In genomic region chrX:106698693-106699092, GRCh38 we compare ENCODE assay signal across 20 cellular contexts. TPM values are rescaled to one million over a fixed set of nuclear protein-coding genes. Genes with fewer than 3 reads are reported as not detected.
DNase-seq lines count a peak whose midpoint lies in the region; ATAC-seq and TF ChIP-seq lines count a peak whose summit lies in the region.
"Had no signal": no experiment of that assay in that cellular context is flagged by ENCODE, and none has a peak within 500 bp of the region (broad histone marks: within the 10 kb centered on the region; RNA-seq: fewer than 3 reads in every experiment).

No MANE protein-coding gene starts in this region.

- no peak for TF ChIP-seq CTCF in epithelial cell of esophagus (IDR thresholded peaks at IDR 0.05; ENCODE audit: insufficient read depth, low read depth, low read length, missing control alignments)
- TF ChIP-seq CTCF in osteoblast (IDR thresholded peaks at IDR 0.05; ENCODE audit: extremely low read depth, low read depth, low read length): no peak
- TF ChIP-seq CTCF in GM10248 (IDR thresholded peaks at IDR 0.05; ENCODE audit: control extremely low read depth, extremely low read depth, low read depth, missing control alignments): no peak

- peaks cover 3% of the 10 kb centered on the region for H3K4me1 ChIP-seq in osteoblast (ENCODE audit: insufficient read depth, low read length)
- H3K4me1 ChIP-seq: gastrocnemius medialis, sigmoid colon, uterus had no signal

- no peaks in the 10 kb centered on the region for H3K36me3 ChIP-seq in osteoblast (ENCODE audit: insufficient read depth, low read length)
- H3K36me3 ChIP-seq: gastrocnemius medialis, ovary, sigmoid colon, uterus had no signal

- H3K27ac ChIP-seq in osteoblast (ENCODE audit: low read depth, low read length): no peak overlapping the region
- H3K27ac ChIP-seq: gastrocnemius medialis, ovary, sigmoid colon, uterus had no signal

- H3K4me2 ChIP-seq in osteoblast (ENCODE audit: insufficient read depth, low read length): no peak overlapping the region

- no peaks in the 10 kb centered on the region for H4K20me1 ChIP-seq in osteoblast (ENCODE audit: insufficient read depth, low read length)

- no peaks in the 10 kb centered on the region for H3K9me3 ChIP-seq in osteoblast (ENCODE audit: low read depth, low read length)
- H3K9me3 ChIP-seq: gastrocnemius medialis, ovary, sigmoid colon, uterus had no signal

- H3K27me3 ChIP-seq in osteoblast (ENCODE audit: insufficient read depth, low read length): peaks cover 3% of the 10 kb centered on the region
- H3K27me3 ChIP-seq: gastrocnemius medialis, ovary, sigmoid colon had no signal

- CTCF ChIA-PET in GM10248 (lab: Yijun Ruan, JAX): interaction anchor here (1.2 kb wide), 1 partner anchor 24 kb away, joined by 3 read pairs; no protein-coding TSS in a partner anchor

- POLR2A ChIA-PET in GM10248 (lab: Yijun Ruan, JAX): no interaction called here

- ATAC-seq in HG03135 (IDR thresholded peaks at IDR 0.05; ENCODE audit: unreplicated experiment) (no peak), GM18520 (IDR thresholded peaks at IDR 0.05; ENCODE audit: unreplicated experiment) (no peak)
- ATAC-seq: gastrocnemius medialis, T-helper 17 cell had no signal

- H3K4me3 ChIP-seq in epithelial cell of esophagus (ENCODE audit: low read length) (no peak overlapping the region), osteoblast (ENCODE audit: insufficient read depth, low read length) (no peak overlapping the region)
- H3K4me3 ChIP-seq: gastrocnemius medialis, ovary, sigmoid colon, uterus had no signal

- H3K79me2 ChIP-seq in osteoblast (ENCODE audit: insufficient read depth, low read length): no peaks in the 10 kb centered on the region

- peak overlapping the region; percentile 76 for H2AFZ ChIP-seq in osteoblast (ENCODE audit: low read length)

- peak; percentile 32 for DNase-seq in EH (ENCODE audit: low read depth)
- DNase-seq in NCI-H226: peak; percentile 59
- DNase-seq in epithelial cell of esophagus (ENCODE audit: low read depth): peak; percentile 43
- peak; percentile 66 for DNase-seq in osteoblast (ENCODE audit: insufficient read length, low spot score, missing footprints)
- DNase-seq in GM10248 (ENCODE audit: extremely low spot score): no peak
- no peak for DNase-seq in HT-29 (ENCODE audit: low spot score)
- DNase-seq: activated naive CD8-positive, alpha-beta T cell treated with anti-CD3 and anti-CD28 coated beads, Interleukin-2, amount 10 ng/mL, durations not matched to agents 7 days and 5 days; effector CD8-positive, alpha-beta T cell; gastrocnemius medialis; GDM1; NCI-H446; ovary; SHP77; sigmoid colon; stimulated activated CD4-positive, alpha-beta T cell treated with anti-CD3 and anti-CD28 coated beads, Interleukin-2, amount 100 ng/mL, for 48 hours; T-helper 17 cell; uterus had no signal

RNA-seq across cellular contexts. Expression of gene RNF128, which starts 27.8 kb away (rescaled TPM):
- 0.59 and 0.72 TPM in 2 replicates for total RNA-seq in osteoblast
- 61.5 and 69.0 TPM in 2 replicates for total RNA-seq in HT-29 (2014; rRNA removed; shearing (Covaris generic))
- total RNA-seq: activated CD8-positive, alpha-beta memory T cell treated with anti-CD3 and anti-CD28 coated beads for 36 hours; activated naive CD8-positive, alpha-beta T cell treated with anti-CD3 and anti-CD28 coated beads, Interleukin-2, amount 10 ng/mL, durations not matched to agents 7 days and 5 days; T-helper 17 cell had no signal

Comparison
In these comparisons a context has a peak if more than half of its experiments do, and no peak if none do; other contexts are left out.
1. DNase-seq: peak in EH (single experiment), NCI-H226 (single experiment), epithelial cell of esophagus (single experiment) and osteoblast (single experiment); none in GM10248 (single experiment) and HT-29 (single experiment).
2. RNA of gene RNF128, which starts 27.8 kb away (total RNA-seq): 61.5 to 69.0 TPM in HT-29; 0.59 to 0.72 TPM in osteoblast; every median in the first group is over 10 times any median in the second.